In genomic region chr1:155015527-155016230, GRCh38 we compare ENCODE assay signal across 14 cellular contexts. TPM values are rescaled to one million over a fixed set of nuclear protein-coding genes. Genes with fewer than 3 reads are reported as not detected.
DNase-seq lines count a peak whose midpoint lies in the region; ATAC-seq, FAIRE-seq and TF ChIP-seq lines count a peak whose summit lies in the region.
"Had no signal": no experiment of that assay in that cellular context is flagged by ENCODE, and none has a peak within 500 bp of the region (broad histone marks: within the 10 kb centered on the region; RNA-seq: fewer than 3 reads in every experiment).

No MANE protein-coding gene starts in this region.

- BruUV-seq in GM12878 (replicated peaks; lab: Mats Ljungman, UMichigan), result no TSS peak

- H3K4me1 ChIP-seq in GM12878 (ENCODE audit: control insufficient read depth, insufficient read depth, low read length), result peaks cover 25% of the 10 kb centered on the region

- no peak overlapping the region for H3K4me2 ChIP-seq in GM12878 (ENCODE audit: control insufficient read depth, insufficient read depth)

- no peak for TF ChIP-seq EP300 in GM12878 (IDR thresholded peaks at IDR 0.05; ENCODE audit: borderline replicate concordance in 1 of 2, control insufficient read depth in 1 of 2, low read depth in 2 of 2, low read length in 2 of 2)

- ATAC-seq in stimulated activated naive CD8-positive, alpha-beta T cell treated with anti-CD3 and anti-CD28 coated beads, Interleukin-15, Interleukin-2, amounts not matched to agents 100 U/mL and 50 U/mL, for 24 hours, result no peak
- no peak for ATAC-seq in GM12878
- ATAC-seq in GM18868 (IDR thresholded peaks at IDR 0.05; ENCODE audit: unreplicated experiment), result no peak
- ATAC-seq in HG03378 (IDR thresholded peaks at IDR 0.05; ENCODE audit: unreplicated experiment), result no peak

- H3K9me3 Mint-ChIP-seq in stimulated activated naive CD8-positive, alpha-beta T cell treated with anti-CD3 and anti-CD28 coated beads, Interleukin-15, Interleukin-2, amounts not matched to agents 100 ng/mL and 50 ng/mL, for 24 hours, result no peaks in the 10 kb centered on the region
- no peaks in the 10 kb centered on the region for H3K9me3 Mint-ChIP-seq in nephron

- H3K27me3 ChIP-seq in GM12878 (replicated peaks in 1 of 2; ENCODE audit: control insufficient read depth in 2 of 2, insufficient read depth in 2 of 2, low read length in 1 of 2), result no peaks in the 10 kb centered on the region

- TF ChIP-seq RAD21 in GM12878 (IDR thresholded peaks at IDR 0.05; ENCODE audit: insufficient read depth, low read depth, low read length), result no peak

- TF ChIP-seq CTCF in GM12878 (IDR thresholded peaks at IDR 0.05 in 2 of 3, conservative IDR thresholded peaks at IDR 0.05 in 1 of 3; ENCODE audit: control insufficient read depth in 2 of 3, extremely low read depth in 1 of 3, insufficient read depth in 1 of 3, low read depth in 3 of 3, low read length in 3 of 3), result no peak
- TF ChIP-seq CTCF in nephron (IDR thresholded peaks at IDR 0.05; ENCODE audit: unreplicated experiment in 3 of 3), result no peak

- no peaks in the 10 kb centered on the region; the same call in none of the 2 replicates for H3K79me2 ChIP-seq in GM12878 (ENCODE audit: control insufficient read depth, insufficient read depth, low read length)

- peak; percentile 31; the same call in 1 of the 2 replicates for TF ChIP-seq POLR2A in GM12878 (IDR thresholded peaks at IDR 0.05; ENCODE audit: low read depth, low read length)

- H3K27ac ChIP-seq in GM12878 (ENCODE audit: control insufficient read depth, insufficient read depth), result no peak overlapping the region

- POLR2A ChIA-PET in GM12878 (lab: Charles Lee), result interaction anchor here (1.0 to 2.3 kb wide), 6 partner anchors 9 to 63 kb away, joined by 4 to 11 read pairs (median 6); partner anchors contain the start of gene FLAD1

- no peak overlapping the region for H2AFZ ChIP-seq in GM12878 (ENCODE audit: control insufficient read depth, low read depth, low read length)

- H4K20me1 ChIP-seq in GM12878 (ENCODE audit: control insufficient read depth, insufficient read depth), result no peaks in the 10 kb centered on the region

- RAD21 ChIA-PET in GM12878 (lab: Charles Lee; ENCODE audit: unreplicated experiment), result interaction anchor here (1.0 to 2.2 kb wide), 4 partner anchors 12 to 456 kb away, joined by 3 to 6 read pairs (median 4); no protein-coding TSS in a partner anchor

- H3K4me1 Mint-ChIP-seq in stimulated activated naive CD8-positive, alpha-beta T cell treated with anti-CD3 and anti-CD28 coated beads, Interleukin-15, Interleukin-2, amounts not matched to agents 100 ng/mL and 50 ng/mL, for 24 hours (ENCODE audit: low read depth), result peaks cover 70% of the 10 kb centered on the region
- peaks cover 17% of the 10 kb centered on the region for H3K4me1 Mint-ChIP-seq in nephron

- H3K4me3 Mint-ChIP-seq in stimulated activated naive CD8-positive, alpha-beta T cell treated with anti-CD3 and anti-CD28 coated beads, Interleukin-15, Interleukin-2, amounts not matched to agents 100 ng/mL and 50 ng/mL, for 24 hours, result no peak overlapping the region
- peak overlapping the region in 2 of 3 experiments; percentile 15 to 27 for H3K4me3 Mint-ChIP-seq in nephron

- in situ Hi-C loops in GM12878 (cut with MboI) (no loop called here), KBM-7 (cut with MboI; ENCODE audit: low pct_unique_long_range_greater_than_20kb, low sequenced_read_pairs) (no loop called here)

- H3K4me3 ChIP-seq in GM12878, result no peak overlapping the region

- SMC1A ChIA-PET in GM12878 (lab: Charles Lee; ENCODE audit: uncharacterized antibody, unreplicated experiment), result interaction anchor here (0.6 to 2.8 kb wide), 12 partner anchors 12 to 456 kb away, joined by 3 to 14 read pairs (median 4); partner anchors contain the start of gene PYGO2

- intact Hi-C loops in GM12878 (cut with micrococcal nuclease; ENCODE audit: unreplicated experiment), result loop anchor here (2.0 kb wide), 2 partner anchors 13 to 31 kb away; partner anchors contain the start of gene ZBTB7B

- peak; percentile 18 for FAIRE-seq in GM12878 (lab: Jason Lieb, UNC)

- H3K27me3 Mint-ChIP-seq in stimulated activated naive CD8-positive, alpha-beta T cell treated with anti-CD3 and anti-CD28 coated beads, Interleukin-15, Interleukin-2, amounts not matched to agents 100 ng/mL and 50 ng/mL, for 24 hours, result no peaks in the 10 kb centered on the region
- no peaks in the 10 kb centered on the region for H3K27me3 Mint-ChIP-seq in nephron (ENCODE audit: low read depth)

- H3K9ac ChIP-seq in GM12878 (ENCODE audit: control insufficient read depth, insufficient read depth, low read length), result no peak overlapping the region

- peaks cover 0 to 22% of the 10 kb centered on the region in 2 experiments; a peak in 3 of 4 replicates for H3K36me3 ChIP-seq in GM12878 (ENCODE audit: control insufficient read depth in 2 of 2, insufficient read depth in 2 of 2, low read length in 1 of 2)

- H3K9me3 ChIP-seq in GM12878 (replicated peaks; ENCODE audit: control insufficient read depth, insufficient read depth, low read length), result no peaks in the 10 kb centered on the region

- peak overlapping the region; percentile 67 for H3K27ac Mint-ChIP-seq in stimulated activated naive CD8-positive, alpha-beta T cell treated with anti-CD3 and anti-CD28 coated beads, Interleukin-15, Interleukin-2, amounts not matched to agents 100 ng/mL and 50 ng/mL, for 24 hours
- H3K27ac Mint-ChIP-seq in nephron, result peak overlapping the region in 1 of 3 experiments; percentile 13

- CTCF ChIA-PET in GM12878 (lab: Yijun Ruan, JAX), result interaction anchor here (0.7 to 3.1 kb wide), 6 partner anchors 8 to 456 kb away, joined by 3 to 42 read pairs (median 14); partner anchors contain the start of genes FLAD1, SHC1 and ZBTB7B

- no peak for DNase-seq in stimulated activated naive CD8-positive, alpha-beta T cell treated with anti-CD3 and anti-CD28 coated beads, Interleukin-15, Interleukin-2, amounts not matched to agents 100 U/mL and 50 U/mL, for 24 hours
- DNase-seq in GM12878 (ENCODE audit: low read depth, low spot score) (no peak), KBM-7 (no peak)
- no peak for DNase-seq in activated CD4-positive, CD25-positive, alpha-beta regulatory T cell treated with anti-CD3 and anti-CD28 coated beads, Interleukin-2, amount 50 U/mL, for 72 hours
- DNase-seq: activated CD4-positive, CD25-positive, alpha-beta regulatory T cell; anterior cingulate cortex; COR-L47; HCEC 1CT; NCI-H1930; stimulated activated CD4-positive, alpha-beta T cell treated with anti-CD3 and anti-CD28 coated beads, Interleukin-1b, Interleukin-23, amount 100 ng/mL, for 48 hours had no signal

- 90% methylated on average over 16 of the region's 16 CpGs for WGBS in GM12878 (ENCODE audit: insufficient coverage, insufficient replicate concordance, low lambda C conversion rate, missing lambda C conversion rate)

- H3K36me3 Mint-ChIP-seq in stimulated activated naive CD8-positive, alpha-beta T cell treated with anti-CD3 and anti-CD28 coated beads, Interleukin-15, Interleukin-2, amounts not matched to agents 100 ng/mL and 50 ng/mL, for 24 hours (ENCODE audit: low read depth), result peaks cover 7% of the 10 kb centered on the region
- no peaks in the 10 kb centered on the region for H3K36me3 Mint-ChIP-seq in nephron (ENCODE audit: low read depth)

RNA-seq across cellular contexts. Expression of gene ZBTB7B, which starts 13.1 kb away (rescaled TPM):
- 35.3 and 35.9 TPM in 2 replicates for total RNA-seq in GM12878 (2013; cell fraction: nucleolus; rRNA removed)
- total RNA-seq in GM12878 (2014; rRNA removed), result 26.8 and 28.1 TPM in 2 replicates
- 13.1 and 13.4 TPM in 2 replicates for total RNA-seq in GM12878 (2014; rRNA removed; fragmentation: Illumina TruSeq; extraction: Trizol)
- 42.0 and 44.9 TPM in 2 replicates for total RNA-seq in GM12878 (2021)
- 3.9 TPM for polyA plus RNA-seq in GM12878 (2011; ENCODE audit: low read depth)
- 9.1 and 20.6 TPM in 2 replicates for polyA plus RNA-seq in GM12878 (2011; rRNA removed)
- polyA plus RNA-seq in GM12878 (2011; cell fraction: cytosol; rRNA removed), result 34.7 and 44.3 TPM in 2 replicates
- 81.0 and 98.7 TPM in 2 replicates for polyA plus RNA-seq in GM12878 (2011; cell fraction: nucleus; rRNA removed)
- 20.8 and 23.8 TPM in 2 replicates for polyA plus RNA-seq in GM12878 (2012)
- 2.8 and 9.2 TPM in 2 replicates for polyA plus RNA-seq in GM12878 (2014; fragmentation: Illumina TruSeq; extraction: Trizol)
- under 1 TPM; 0.11 to 0.13 TPM for polyA plus RNA-seq in GM12878 (2014; fragmentation: Nextera tagmentation; extraction: Ambion mirVana)
- polyA plus RNA-seq in GM12878 (2014; rRNA removed), result 33.0 and 33.5 TPM in 2 replicates
- 1 to 10 TPM; 2.6 to 3.1 TPM for polyA plus RNA-seq in GM12878 (2016; fragmentation: Nextera tagmentation; extraction: Ambion mirVana)
- polyA minus RNA-seq in GM12878 (2011; rRNA and poly(A)+ RNA removed), result 12.2 and 29.8 TPM in 2 replicates
- 14.4 and 19.2 TPM in 2 replicates for polyA minus RNA-seq in GM12878 (2011; cell fraction: cytosol; rRNA and poly(A)+ RNA removed)
- polyA minus RNA-seq in GM12878 (2011; cell fraction: nucleus; rRNA and poly(A)+ RNA removed), result 14.1 and 24.6 TPM in 2 replicates

RNA-seq across cellular contexts. Expression of gene DCST2, which starts 17.9 kb away (rescaled TPM):
- 0.37 and 0.38 TPM in 2 replicates for total RNA-seq in GM12878 (2013; cell fraction: nucleolus; rRNA removed)
- total RNA-seq in GM12878 (2014; rRNA removed), result not detected in 2 replicates
- total RNA-seq in GM12878 (2014; rRNA removed; fragmentation: Illumina TruSeq; extraction: Trizol), result not detected in 2 replicates
- 0.36 TPM in 1 of 2 replicates, not detected in the other for total RNA-seq in GM12878 (2021)
- polyA plus RNA-seq in GM12878 (2011; ENCODE audit: low read depth), result not detected
- polyA plus RNA-seq in GM12878 (2011; rRNA removed), result 0.10 and 0.41 TPM in 2 replicates
- 0.12 TPM in 2 replicates for polyA plus RNA-seq in GM12878 (2011; cell fraction: cytosol; rRNA removed)
- polyA plus RNA-seq in GM12878 (2011; cell fraction: nucleus; rRNA removed), result 3.2 and 4.1 TPM in 2 replicates
- polyA plus RNA-seq in GM12878 (2012), result 0.12 and 0.18 TPM in 2 replicates
- polyA plus RNA-seq in GM12878 (2014; fragmentation: Illumina TruSeq; extraction: Trizol), result not detected in 2 replicates
- not detected for polyA plus RNA-seq in GM12878 (2014; fragmentation: Nextera tagmentation; extraction: Ambion mirVana)
- 0.11 and 0.33 TPM in 2 replicates for polyA plus RNA-seq in GM12878 (2014; rRNA removed)
- polyA plus RNA-seq in GM12878 (2016; fragmentation: Nextera tagmentation; extraction: Ambion mirVana), result not detected
- not detected in 2 replicates for polyA minus RNA-seq in GM12878 (2011; rRNA and poly(A)+ RNA removed)
- polyA minus RNA-seq in GM12878 (2011; cell fraction: cytosol; rRNA and poly(A)+ RNA removed), result not detected in 2 replicates
- 0.24 and 0.67 TPM in 2 replicates for polyA minus RNA-seq in GM12878 (2011; cell fraction: nucleus; rRNA and poly(A)+ RNA removed)

RNA-seq across cellular contexts. Expression of gene DCST1, which starts 17.9 kb away (rescaled TPM):
- total RNA-seq in GM12878 (2013; cell fraction: nucleolus; rRNA removed), result not detected in 2 replicates
- total RNA-seq in GM12878 (2014; rRNA removed) (not detected in 2 replicates), GM12878 (2014; rRNA removed; fragmentation: Illumina TruSeq; extraction: Trizol) (not detected in 2 replicates), GM12878 (2021) (not detected in 2 replicates)
- not detected for polyA plus RNA-seq in GM12878 (2011; ENCODE audit: low read depth)
- polyA plus RNA-seq in GM12878 (2011; rRNA removed) (not detected in 2 replicates), GM12878 (2014; fragmentation: Illumina TruSeq; extraction: Trizol) (not detected in 2 replicates), GM12878 (2014; fragmentation: Nextera tagmentation; extraction: Ambion mirVana) (not detected), GM12878 (2014; rRNA removed) (not detected in 2 replicates), GM12878 (2016; fragmentation: Nextera tagmentation; extraction: Ambion mirVana) (not detected)
- polyA plus RNA-seq in GM12878 (2011; cell fraction: cytosol; rRNA removed), result not detected in 2 replicates
- 0.24 TPM in 1 of 2 replicates, not detected in the other for polyA plus RNA-seq in GM12878 (2011; cell fraction: nucleus; rRNA removed)
- polyA plus RNA-seq in GM12878 (2012), result not detected in 2 replicates
- not detected in 2 replicates for polyA minus RNA-seq in GM12878 (2011; rRNA and poly(A)+ RNA removed)
- polyA minus RNA-seq in GM12878 (2011; cell fraction: cytosol; rRNA and poly(A)+ RNA removed), result not detected in 2 replicates
- polyA minus RNA-seq in GM12878 (2011; cell fraction: nucleus; rRNA and poly(A)+ RNA removed), result not detected in 2 replicates

RNA-seq across cellular contexts. Expression of gene LENEP, which starts 22.3 kb away (rescaled TPM):
- 2.4 and 3.5 TPM in 2 replicates for total RNA-seq in GM12878 (2013; cell fraction: nucleolus; rRNA removed)
- total RNA-seq in GM12878 (2014; rRNA removed) (0.93 and 1.1 TPM in 2 replicates), GM12878 (2014; rRNA removed; fragmentation: Illumina TruSeq; extraction: Trizol) (0.27 and 0.88 TPM in 2 replicates), GM12878 (2021) (0.40 and 0.64 TPM in 2 replicates)
- not detected for polyA plus RNA-seq in GM12878 (2011; ENCODE audit: low read depth)
- polyA plus RNA-seq in GM12878 (2011; rRNA removed) (not detected in 2 replicates), GM12878 (2014; fragmentation: Illumina TruSeq; extraction: Trizol) (not detected in 2 replicates), GM12878 (2014; fragmentation: Nextera tagmentation; extraction: Ambion mirVana) (not detected), GM12878 (2014; rRNA removed) (not detected in 2 replicates), GM12878 (2016; fragmentation: Nextera tagmentation; extraction: Ambion mirVana) (not detected)
- not detected in 2 replicates for polyA plus RNA-seq in GM12878 (2011; cell fraction: cytosol; rRNA removed)
- polyA plus RNA-seq in GM12878 (2011; cell fraction: nucleus; rRNA removed), result 0.25 and 0.92 TPM in 2 replicates
- not detected in 2 replicates for polyA plus RNA-seq in GM12878 (2012)
- polyA minus RNA-seq in GM12878 (2011; rRNA and poly(A)+ RNA removed), result 2.0 and 2.7 TPM in 2 replicates
- not detected in 2 replicates for polyA minus RNA-seq in GM12878 (2011; cell fraction: cytosol; rRNA and poly(A)+ RNA removed)
- 2.2 and 3.1 TPM in 2 replicates for polyA minus RNA-seq in GM12878 (2011; cell fraction: nucleus; rRNA and poly(A)+ RNA removed)

RNA-seq across cellular contexts. Expression of gene FLAD1, which starts 32.5 kb away (rescaled TPM):
- 28.4 and 33.1 TPM in 2 replicates for total RNA-seq in GM12878 (2013; cell fraction: nucleolus; rRNA removed)
- total RNA-seq in GM12878 (2014; rRNA removed) (64.2 and 68.7 TPM in 2 replicates), GM12878 (2014; rRNA removed; fragmentation: Illumina TruSeq; extraction: Trizol) (41.4 and 41.9 TPM in 2 replicates), GM12878 (2021) (53.6 and 61.5 TPM in 2 replicates)
- polyA plus RNA-seq in GM12878 (2011; ENCODE audit: low read depth), result 25.9 TPM
- polyA plus RNA-seq in GM12878 (2011; rRNA removed) (22.0 and 39.2 TPM in 2 replicates), GM12878 (2014; fragmentation: Illumina TruSeq; extraction: Trizol) (29.9 and 51.6 TPM in 2 replicates), GM12878 (2014; fragmentation: Nextera tagmentation; extraction: Ambion mirVana) (10 to 100 TPM; 22.9 to 30.1 TPM), GM12878 (2014; rRNA removed) (78.7 and 85.7 TPM in 2 replicates), GM12878 (2016; fragmentation: Nextera tagmentation; extraction: Ambion mirVana) (10 to 100 TPM; 82.5 to 93.4 TPM)
- polyA plus RNA-seq in GM12878 (2011; cell fraction: cytosol; rRNA removed), result 51.2 and 72.3 TPM in 2 replicates
- polyA plus RNA-seq in GM12878 (2011; cell fraction: nucleus; rRNA removed), result 74.9 and 79.0 TPM in 2 replicates
- 24.4 and 29.4 TPM in 2 replicates for polyA plus RNA-seq in GM12878 (2012)
- 40.4 and 64.8 TPM in 2 replicates for polyA minus RNA-seq in GM12878 (2011; rRNA and poly(A)+ RNA removed)
- 16.8 and 23.3 TPM in 2 replicates for polyA minus RNA-seq in GM12878 (2011; cell fraction: cytosol; rRNA and poly(A)+ RNA removed)
- polyA minus RNA-seq in GM12878 (2011; cell fraction: nucleus; rRNA and poly(A)+ RNA removed), result 18.7 and 27.7 TPM in 2 replicates
